Comparison of ENCODE assay signal across 10 cellular contexts in the genomic region with DNA sequence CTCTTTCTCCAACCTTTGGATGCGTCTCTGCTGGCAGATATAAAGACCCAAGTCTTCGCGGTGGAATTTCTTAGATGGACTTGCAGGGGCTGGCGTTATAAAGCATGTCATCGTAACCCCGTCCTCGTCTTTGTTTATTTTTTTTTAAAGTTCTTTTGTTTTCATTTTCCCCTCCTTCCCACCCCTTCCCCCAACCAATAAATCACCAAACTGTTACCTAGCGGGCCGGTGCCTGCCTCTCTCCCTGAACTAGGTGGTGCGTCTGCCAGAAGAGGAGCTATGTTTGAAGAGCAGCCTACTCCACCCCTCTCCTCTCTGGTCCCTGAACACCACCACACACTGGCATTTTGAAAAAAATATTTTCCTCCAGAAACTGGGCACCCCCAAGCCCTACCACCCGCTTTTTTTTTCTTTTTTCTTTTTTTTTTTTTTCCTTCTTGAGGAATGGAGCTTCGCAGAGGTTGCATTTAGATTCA. TPM values are rescaled to one million over a fixed set of nuclear protein-coding genes. Genes with fewer than 3 reads are reported as not detected.
DNase-seq lines count a peak whose midpoint lies in the region; ATAC-seq, FAIRE-seq and TF ChIP-seq lines count a peak whose summit lies in the region.
"Had no signal": no experiment of that assay in that cellular context is flagged by ENCODE, and none has a peak within 500 bp of the region (broad histone marks: within the 10 kb centered on the region; RNA-seq: fewer than 3 reads in every experiment).

Gene CACNA1E, plus strand, starts transcription at position 434 of the 476 bp plus-strand sequence. CDS start 228 bp downstream, outside the sequence.

- ATAC-seq in activated naive CD8-positive, alpha-beta T cell treated with anti-CD3 and anti-CD28 coated beads, Interleukin-2, amount 10 ng/mL, durations not matched to agents 7 days and 5 days (ENCODE audit: low read depth) = no peak
- ATAC-seq in left lung (no peak), HG03442 (IDR thresholded peaks at IDR 0.05; ENCODE audit: unreplicated experiment) (no peak)

- H3K36me3 ChIP-seq in kidney (ENCODE audit: control insufficient read depth in 1 of 2, insufficient read depth in 2 of 2, low read length in 2 of 2) (no peaks in the 10 kb centered on the region), subcutaneous abdominal adipose tissue (ENCODE audit: control insufficient read depth in 5 of 5, insufficient read depth in 5 of 5, low read length in 5 of 5) (no peaks in the 10 kb centered on the region), left lung (no peaks in the 10 kb centered on the region)
- H3K36me3 ChIP-seq: ascending aorta had no signal

- H3K9ac ChIP-seq in kidney (ENCODE audit: low read length in 2 of 2) (no peak within 1 kb of the TSS), subcutaneous abdominal adipose tissue (ENCODE audit: low read length in 5 of 5) (no peak within 1 kb of the TSS)

- TF ChIP-seq CTCF in kidney (IDR thresholded peaks at IDR 0.05; ENCODE audit: borderline replicate concordance, extremely low read depth, insufficient read depth) (no peak), left lung (IDR thresholded peaks at IDR 0.05) (no peak)

- intact Hi-C loops in kidney (cut with DNase I) (no loop called here), left lung (cut with DNase I) (no loop called here)

- FAIRE-seq in kidney (lab: Jason Lieb, UNC) = no peak

- H3K4me3 ChIP-seq in kidney (ENCODE audit: low read length in 2 of 2) = peak within 1 kb of the TSS; percentile 18 to 25
- H3K4me3 ChIP-seq in subcutaneous abdominal adipose tissue (ENCODE audit: low read depth in 1 of 5, low read length in 5 of 5) = peak within 1 kb of the TSS in 3 of 5 donors; percentile 11 to 20 (median 11)
- peak within 1 kb of the TSS in 1 of 2 donors; percentile 36 for H3K4me3 ChIP-seq in left lung

- H3K27me3 ChIP-seq in subcutaneous abdominal adipose tissue (ENCODE audit: control insufficient read depth in 5 of 5, insufficient read depth in 4 of 5, low read length in 5 of 5) (peaks cover 38 to 80% (median 65%) of the 10 kb centered on the region in 5 donors), left lung (peaks cover 56 to 90% of the 10 kb centered on the region in 2 donors)

- DNase-seq in activated CD4-positive, alpha-beta T cell treated with anti-CD3 and anti-CD28 coated beads, Interleukin-2, amount 10 ng/mL, durations not matched to agents 7 days and 5 days = no peak
- no peak for DNase-seq in activated CD4-positive, alpha-beta T cell treated with anti-CD3 and anti-CD28 coated beads, Interleukin-2, amount 50 U/mL, for 4 hours
- no peak for DNase-seq in activated naive CD8-positive, alpha-beta T cell treated with anti-CD3 and anti-CD28 coated beads, Interleukin-2, amount 10 ng/mL, durations not matched to agents 7 days and 5 days
- DNase-seq in kidney (no peak), left lung (no peak), NK-92 (lab: John Stamatoyannopoulos, UW; ENCODE audit: unreplicated experiment) (no peak)

- no peaks in the 10 kb centered on the region for H3K36me3 Mint-ChIP-seq in activated CD4-positive, alpha-beta T cell treated with anti-CD3 and anti-CD28 coated beads, Interleukin-2, amount 10 ng/mL, durations not matched to agents 7 days and 5 days (ENCODE audit: low read depth)
- H3K36me3 Mint-ChIP-seq in activated naive CD8-positive, alpha-beta T cell treated with anti-CD3 and anti-CD28 coated beads, Interleukin-2, amount 10 ng/mL, durations not matched to agents 7 days and 5 days = no peaks in the 10 kb centered on the region
- H3K36me3 Mint-ChIP-seq: T-cell had no signal

- no peak within 1 kb of the TSS for H3K27ac ChIP-seq in kidney (ENCODE audit: low read depth in 2 of 2, low read length in 2 of 2)
- no peak within 1 kb of the TSS for H3K27ac ChIP-seq in subcutaneous abdominal adipose tissue (ENCODE audit: low read depth, low read length)
- peak within 1 kb of the TSS in 1 of 2 donors; percentile 48 for H3K27ac ChIP-seq in left lung
- H3K27ac ChIP-seq: ascending aorta had no signal

- peak within 1 kb of the TSS; percentile 43 for H3K4me3 Mint-ChIP-seq in activated CD4-positive, alpha-beta T cell treated with anti-CD3 and anti-CD28 coated beads, Interleukin-2, amount 10 ng/mL, durations not matched to agents 7 days and 5 days
- H3K4me3 Mint-ChIP-seq in activated naive CD8-positive, alpha-beta T cell treated with anti-CD3 and anti-CD28 coated beads, Interleukin-2, amount 10 ng/mL, durations not matched to agents 7 days and 5 days = peak within 1 kb of the TSS; percentile 66

- H3K27ac Mint-ChIP-seq in activated CD4-positive, alpha-beta T cell treated with anti-CD3 and anti-CD28 coated beads, Interleukin-2, amount 10 ng/mL, durations not matched to agents 7 days and 5 days = no peak within 1 kb of the TSS
- no peak within 1 kb of the TSS for H3K27ac Mint-ChIP-seq in activated naive CD8-positive, alpha-beta T cell treated with anti-CD3 and anti-CD28 coated beads, Interleukin-2, amount 10 ng/mL, durations not matched to agents 7 days and 5 days
- H3K27ac Mint-ChIP-seq: T-cell had no signal

- POLR2A ChIA-PET in activated CD4-positive, alpha-beta T cell treated with anti-CD3 and anti-CD28 coated beads, Interleukin-2, amount 10 ng/mL, durations not matched to agents 7 days and 5 days (lab: Charles Lee) = no interaction called here
- POLR2A ChIA-PET in activated naive CD8-positive, alpha-beta T cell treated with anti-CD3 and anti-CD28 coated beads, Interleukin-2, amount 10 ng/mL, durations not matched to agents 7 days and 5 days (lab: Charles Lee) = no interaction called here

- CTCF ChIA-PET in activated CD4-positive, alpha-beta T cell treated with anti-CD3 and anti-CD28 coated beads, Interleukin-2, amount 10 ng/mL, durations not matched to agents 7 days and 5 days (lab: Charles Lee) = no interaction called here

- no peaks in the 10 kb centered on the region for H3K9me3 Mint-ChIP-seq in activated CD4-positive, alpha-beta T cell treated with anti-CD3 and anti-CD28 coated beads, Interleukin-2, amount 10 ng/mL, durations not matched to agents 7 days and 5 days
- H3K9me3 Mint-ChIP-seq in activated naive CD8-positive, alpha-beta T cell treated with anti-CD3 and anti-CD28 coated beads, Interleukin-2, amount 10 ng/mL, durations not matched to agents 7 days and 5 days = no peaks in the 10 kb centered on the region
- H3K9me3 Mint-ChIP-seq: T-cell had no signal

- peaks cover 83% of the 10 kb centered on the region for H3K27me3 Mint-ChIP-seq in activated CD4-positive, alpha-beta T cell treated with anti-CD3 and anti-CD28 coated beads, Interleukin-2, amount 10 ng/mL, durations not matched to agents 7 days and 5 days
- peaks cover 77% of the 10 kb centered on the region for H3K27me3 Mint-ChIP-seq in activated naive CD8-positive, alpha-beta T cell treated with anti-CD3 and anti-CD28 coated beads, Interleukin-2, amount 10 ng/mL, durations not matched to agents 7 days and 5 days

- no peaks in the 10 kb centered on the region for H3K9me3 ChIP-seq in kidney (ENCODE audit: control insufficient read depth in 1 of 2, low read length in 2 of 2)
- H3K9me3 ChIP-seq in subcutaneous abdominal adipose tissue (ENCODE audit: control insufficient read depth in 5 of 5, low read length in 5 of 5) = no peaks in the 10 kb centered on the region
- no peaks in the 10 kb centered on the region for H3K9me3 ChIP-seq in left lung
- H3K9me3 ChIP-seq: ascending aorta had no signal

- H3K4me1 ChIP-seq in kidney (ENCODE audit: control insufficient read depth in 1 of 2, insufficient read depth in 1 of 2, low read depth in 1 of 2, low read length in 2 of 2) (peaks cover 0 to 4% of the 10 kb centered on the region in 2 donors), subcutaneous abdominal adipose tissue (ENCODE audit: control insufficient read depth in 5 of 5, insufficient read depth in 5 of 5, low read length in 5 of 5) (peaks cover 0 to 14% (median 10%) of the 10 kb centered on the region in 5 donors), left lung (peaks cover 0 to 16% of the 10 kb centered on the region in 2 donors)
- H3K4me1 ChIP-seq: ascending aorta had no signal

- H3K4me1 Mint-ChIP-seq in activated CD4-positive, alpha-beta T cell treated with anti-CD3 and anti-CD28 coated beads, Interleukin-2, amount 10 ng/mL, durations not matched to agents 7 days and 5 days = peaks cover 14% of the 10 kb centered on the region
- peaks cover 8% of the 10 kb centered on the region for H3K4me1 Mint-ChIP-seq in activated naive CD8-positive, alpha-beta T cell treated with anti-CD3 and anti-CD28 coated beads, Interleukin-2, amount 10 ng/mL, durations not matched to agents 7 days and 5 days

RNA-seq across cellular contexts. Expression of gene CACNA1E, which starts in this region (rescaled TPM):
- total RNA-seq in activated CD4-positive, alpha-beta T cell treated with anti-CD3 and anti-CD28 coated beads, Interleukin-2, amount 10 ng/mL, durations not matched to agents 7 days and 5 days = not detected
- total RNA-seq in activated naive CD8-positive, alpha-beta T cell treated with anti-CD3 and anti-CD28 coated beads, Interleukin-2, amount 10 ng/mL, durations not matched to agents 7 days and 5 days = not detected
- total RNA-seq in kidney (0.19 TPM), left lung (1 to 10 TPM in 1 of 2 donors, not detected in 1; 1.2 TPM)
- polyA plus RNA-seq in kidney (ENCODE audit: insufficient read depth, low read depth, low replicate concordance) = 0.19 TPM
- total RNA-seq: ascending aorta had no signal
